ENCODE assay signal across 8 cellular contexts in genomic region chr7:4774804-4775280, GRCh38. TPM values are rescaled to one million over a fixed set of nuclear protein-coding genes. Genes with fewer than 3 reads are reported as not detected.
DNase-seq lines count a peak whose midpoint lies in the region; ATAC-seq and TF ChIP-seq lines count a peak whose summit lies in the region.

No MANE protein-coding gene starts in this region.

- ATAC-seq in HG03175 (IDR thresholded peaks at IDR 0.05; ENCODE audit: unreplicated experiment) (peak; percentile 26), mucosa of descending colon (peak; percentile 51), aorta (ENCODE audit: low FRiP score) (peak; percentile 58)

- H3K27me3 ChIP-seq in duodenal mucosa (ENCODE audit: control insufficient read depth in 1 of 2, insufficient read depth in 2 of 2, low read length in 2 of 2) (no peaks in the 10 kb centered on the region), aorta (ENCODE audit: control insufficient read depth in 1 of 2, insufficient read depth in 2 of 2, low read length in 1 of 2) (no peaks in the 10 kb centered on the region)

- no peaks in the 10 kb centered on the region for H3K36me3 ChIP-seq in SK-N-MC (ENCODE audit: insufficient read depth, low read length)
- H3K36me3 ChIP-seq in duodenal mucosa (ENCODE audit: control insufficient read depth in 1 of 2, insufficient read depth in 2 of 2, low read length in 2 of 2) = no peaks in the 10 kb centered on the region
- H3K36me3 ChIP-seq in mucosa of descending colon (ENCODE audit: low read depth) = no peaks in the 10 kb centered on the region
- H3K36me3 ChIP-seq in aorta (ENCODE audit: control insufficient read depth in 1 of 2, insufficient read depth in 2 of 2, low read length in 1 of 2) = no peaks in the 10 kb centered on the region

- intact Hi-C loops in mucosa of descending colon (cut with DNase I, micrococcal nuclease) (no loop called here), aorta (cut with DNase I) (no loop called here)

- DNase-seq in DMS53 treated with DMSO at 0.1 percent for 48 hours (lab: John Stamatoyannopoulos, UW; ENCODE audit: unreplicated experiment) (peak; percentile 83), GM19238 (ENCODE audit: insufficient read length, low spot score) (peak; percentile 42), SK-N-MC (ENCODE audit: low read depth, low spot score) (no peak), mucosa of descending colon (peak; percentile 60 to 75 (median 62)), aorta (peak in 1 of 2 donors; percentile 72), NK-92 (lab: John Stamatoyannopoulos, UW; ENCODE audit: unreplicated experiment) (no peak)

- peak overlapping the region; percentile 79 for H3K27ac ChIP-seq in SK-N-MC
- peak overlapping the region; percentile 94 for H3K27ac ChIP-seq in duodenal mucosa (ENCODE audit: low read depth, low read length)
- H3K27ac ChIP-seq in aorta (ENCODE audit: low read depth in 1 of 2, low read length in 2 of 2) = peak overlapping the region; percentile 1 to 61

- WGBS in aorta, 2 donors = 3% methylated on average over 22 of the region's 22 CpGs

- TF ChIP-seq CTCF in mucosa of descending colon (IDR thresholded peaks at IDR 0.05) = no peak

- H3K4me1 ChIP-seq in duodenal mucosa (ENCODE audit: control insufficient read depth in 1 of 2, insufficient read depth in 2 of 2, low read length in 2 of 2) = peaks cover 14 to 20% of the 10 kb centered on the region in 2 donors
- peaks cover 17% of the 10 kb centered on the region for H3K4me1 ChIP-seq in mucosa of descending colon (ENCODE audit: low read depth)
- H3K4me1 ChIP-seq in aorta (ENCODE audit: control insufficient read depth in 1 of 2, insufficient read depth in 2 of 2, low read length in 2 of 2) = no peaks in the 10 kb centered on the region

- H3K9ac ChIP-seq in SK-N-MC (ENCODE audit: insufficient read length) (peak overlapping the region; percentile 90), duodenal mucosa (ENCODE audit: low read depth in 1 of 2, low read length in 2 of 2) (peak overlapping the region; percentile 61 to 95)

- H3K4me3 ChIP-seq in SK-N-MC (peak overlapping the region; percentile 89), duodenal mucosa (ENCODE audit: low read depth in 1 of 2, low read length in 2 of 2) (peak overlapping the region; percentile 94 to 99), mucosa of descending colon (peak overlapping the region; percentile 95), aorta (ENCODE audit: low read length in 2 of 2) (peak overlapping the region; percentile 57 to 91)

- no peaks in the 10 kb centered on the region for H3K9me3 ChIP-seq in SK-N-MC (ENCODE audit: low read depth, low read length)
- H3K9me3 ChIP-seq in duodenal mucosa (ENCODE audit: control insufficient read depth in 1 of 2, low read length in 2 of 2) = no peaks in the 10 kb centered on the region
- H3K9me3 ChIP-seq in mucosa of descending colon = no peaks in the 10 kb centered on the region
- no peaks in the 10 kb centered on the region for H3K9me3 ChIP-seq in aorta (ENCODE audit: control insufficient read depth, low read length)

RNA-seq across cellular contexts. Expression of gene AP5Z1, which starts 0.6 kb away (rescaled TPM):
- 10 to 100 TPM; 39.5 to 47.4 (median 45.2) TPM for total RNA-seq in mucosa of descending colon
- 10 to 100 TPM; 30.7 to 45.3 TPM for total RNA-seq in aorta
- 10 to 100 TPM; 12.5 to 99.9 TPM for polyA plus RNA-seq in aorta

Comparison
In these comparisons a context has a peak if more than half of its experiments do, and no peak if none do; other contexts are left out.
1. DNase-seq: peak in DMS53 treated with DMSO at 0.1 percent for 48 hours (single experiment), GM19238 (single experiment) and mucosa of descending colon (3 of 3); none in SK-N-MC (single experiment) and NK-92 (single experiment).
2. H3K27ac ChIP-seq: peak in every context shown above with its lines; median percentile 94 in duodenal mucosa; 79 in SK-N-MC; 31 in aorta.
3. Peak in every context shown above with its lines, with median percentiles within 50 percentile points of each other: ATAC-seq and H3K4me3 ChIP-seq.